ENCODE assay signal across 9 cellular contexts in the genomic region with DNA sequence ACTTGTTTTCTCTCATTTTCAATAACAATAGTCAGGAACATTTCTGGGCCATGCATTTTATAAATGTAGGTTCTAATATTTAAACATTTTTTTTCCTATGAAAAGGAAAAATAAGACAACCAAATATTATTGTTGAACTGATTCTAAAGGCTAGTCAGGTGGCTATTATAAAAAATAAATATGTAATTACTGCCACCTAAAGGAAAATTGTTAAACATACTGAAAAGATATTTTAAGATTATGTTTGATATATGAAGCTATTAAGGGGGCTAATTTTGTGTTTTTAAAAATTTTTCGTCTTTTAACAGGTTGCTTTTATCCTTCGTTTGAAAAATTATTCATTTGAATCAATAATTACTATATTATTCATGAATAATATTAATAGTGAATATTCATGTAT.
DNase-seq lines count a peak whose midpoint lies in the region; ATAC-seq, FAIRE-seq and TF ChIP-seq lines count a peak whose summit lies in the region.
"Had no signal": no experiment of that assay in that cellular context is flagged by ENCODE, and none has a peak within 500 bp of the region (broad histone marks: within the 10 kb centered on the region; RNA-seq: fewer than 3 reads in every experiment).

No MANE protein-coding gene starts in this region.

- H3K27me3 ChIP-seq in pancreas = no peaks in the 10 kb centered on the region
- H3K27me3 ChIP-seq in CD4-positive, alpha-beta T cell (ENCODE audit: control insufficient read depth, insufficient read depth, low read length) = no peaks in the 10 kb centered on the region

- H3K4me3 ChIP-seq in pancreas = no peak overlapping the region

- CTCF ChIA-PET in CD4-positive, alpha-beta T cell (lab: Charles Lee) = interaction anchor here (2.5 kb wide), 1 partner anchor 166 kb away, joined by 7 read pairs; no protein-coding TSS in a partner anchor

- POLR2A ChIA-PET in CD4-positive, alpha-beta T cell (lab: Charles Lee) = no interaction called here

- H3K27ac Mint-ChIP-seq in brain = peak overlapping the region in 2 of 5 experiments; percentile 29 to 38
- H3K27ac Mint-ChIP-seq in CD4-positive, alpha-beta T cell = no peak overlapping the region

- H3K27ac ChIP-seq in pancreas = no peak overlapping the region
- no peak overlapping the region for H3K27ac ChIP-seq in CD4-positive, alpha-beta T cell (ENCODE audit: low read depth, low read length)

- intact Hi-C loops in pancreas (cut with DNase I) = loop anchor here in 2 of 3 donors (5.0 kb wide), 1 partner anchor 170 kb away; no protein-coding TSS in a partner anchor
- intact Hi-C loops in CD4-positive, alpha-beta T cell (cut with DNase I, micrococcal nuclease) = no loop called here

- H3K27me3 Mint-ChIP-seq in brain = peaks cover 3% of the 10 kb centered on the region
- H3K27me3 Mint-ChIP-seq in CD4-positive, alpha-beta T cell = no peaks in the 10 kb centered on the region
- H3K27me3 Mint-ChIP-seq: T-helper 17 cell had no signal

- DNase-seq in NCI-H1092 treated with DMSO at 0.1 percent for 48 hours (lab: John Stamatoyannopoulos, UW) = peak; percentile 35
- no peak for DNase-seq in NCI-H1092 (lab: John Stamatoyannopoulos, UW)
- peak; percentile 42 for DNase-seq in NCI-H1417 treated with DMSO at 0.1 percent for 48 hours (lab: John Stamatoyannopoulos, UW)
- no peak for DNase-seq in pancreas
- no peak for DNase-seq in HK-2 (ENCODE audit: unreplicated experiment)
- DNase-seq in GM19238 (ENCODE audit: insufficient read length, low spot score) = no peak
- no peak for DNase-seq in CD4-positive, alpha-beta T cell
- DNase-seq: T-helper 17 cell had no signal

- ATAC-seq in pancreas = peak in 3 of 4 donors; percentile 36 to 41 (median 38)
- no peak for ATAC-seq in CD4-positive, alpha-beta T cell (ENCODE audit: poor library complexity)
- ATAC-seq: T-helper 17 cell had no signal

- H3K4me3 Mint-ChIP-seq in brain = no peak overlapping the region
- no peak overlapping the region for H3K4me3 Mint-ChIP-seq in CD4-positive, alpha-beta T cell
- H3K4me3 Mint-ChIP-seq: T-helper 17 cell had no signal

- H3K36me3 Mint-ChIP-seq in brain = no peaks in the 10 kb centered on the region
- no peaks in the 10 kb centered on the region for H3K36me3 Mint-ChIP-seq in CD4-positive, alpha-beta T cell (ENCODE audit: low read depth)

- peaks cover 2 to 11% (median 4%) of the 10 kb centered on the region in 5 experiments for H3K9me3 Mint-ChIP-seq in brain
- H3K9me3 Mint-ChIP-seq in CD4-positive, alpha-beta T cell = no peaks in the 10 kb centered on the region

- TF ChIP-seq CTCF in brain (conservative IDR thresholded peaks at IDR 0.05) (peak; percentile 58 to 59), pancreas (IDR thresholded peaks at IDR 0.05) (peak in 2 of 4 donors; percentile 24 to 27)
- no peak for TF ChIP-seq CTCF in CD4-positive, alpha-beta T cell (IDR thresholded peaks at IDR 0.05)

- no peaks in the 10 kb centered on the region for H3K36me3 ChIP-seq in pancreas

- peaks cover 28% of the 10 kb centered on the region for H3K4me1 Mint-ChIP-seq in brain
- no peaks in the 10 kb centered on the region for H3K4me1 Mint-ChIP-seq in CD4-positive, alpha-beta T cell (ENCODE audit: low read depth)

- FAIRE-seq in pancreas (lab: Jason Lieb, UNC) = peak; percentile 92

- WGBS in pancreas, 2 donors = 16 to 23% methylated on average over 2 of the region's 2 CpGs

- H3K4me1 ChIP-seq in pancreas = peaks cover 0 to 7% (median 7%) of the 10 kb centered on the region in 3 donors

- H3K9me3 ChIP-seq in pancreas = no peaks in the 10 kb centered on the region
- no peaks in the 10 kb centered on the region for H3K9me3 ChIP-seq in CD4-positive, alpha-beta T cell (ENCODE audit: control insufficient read depth, low read length)

Comparison
In these comparisons a context has a peak if more than half of its experiments do, and no peak if none do; other contexts are left out.
1. DNase-seq: peak in NCI-H1092 treated with DMSO at 0.1 percent for 48 hours (single experiment) and NCI-H1417 treated with DMSO at 0.1 percent for 48 hours (single experiment); none in NCI-H1092 (single experiment), pancreas (0 of 6), HK-2 (single experiment), GM19238 (single experiment) and CD4-positive, alpha-beta T cell (0 of 10).
2. intact Hi-C loops: an anchor here in pancreas (5.0 kb wide); none called in CD4-positive, alpha-beta T cell.